ENCODE assay signal across 1 cellular context in genomic region chr13:45340422-45341033, GRCh38.
TF ChIP-seq lines count a peak whose summit lies in the region.

No MANE protein-coding gene starts in this region.

TF ChIP-seq in GM12878, 131 proteins besides CTCF, POLR2A, EP300 and RAD21 (continued from another document and continues in another):
- TF ChIP-seq SIX5 (IDR thresholded peaks at IDR 0.05; ENCODE audit: low read depth, low read length, severe bottlenecking): no peak
- TF ChIP-seq IKZF1 (conservative IDR thresholded peaks at IDR 0.05): peak; percentile 68
- peak; percentile 61; the same call in 1 of the 2 replicates for TF ChIP-seq HSF1 (IDR thresholded peaks at IDR 0.05; ENCODE audit: low read depth, low read length)
- TF ChIP-seq, protein P1, sequence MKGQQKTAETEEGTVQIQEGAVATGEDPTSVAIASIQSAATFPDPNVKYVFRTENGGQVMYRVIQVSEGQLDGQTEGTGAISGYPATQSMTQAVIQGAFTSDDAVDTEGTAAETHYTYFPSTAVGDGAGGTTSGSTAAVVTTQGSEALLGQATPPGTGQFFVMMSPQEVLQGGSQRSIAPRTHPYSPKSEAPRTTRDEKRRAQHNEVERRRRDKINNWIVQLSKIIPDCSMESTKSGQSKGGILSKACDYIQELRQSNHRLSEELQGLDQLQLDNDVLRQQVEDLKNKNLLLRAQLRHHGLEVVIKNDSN (IDR thresholded peaks at IDR 0.05; ENCODE audit: borderline replicate concordance, extremely low read length, insufficient read depth, low read depth, low read length): no peak
- 0 out of 2 replicates have a peak, but pooled peaks have one; percentile 7 for TF ChIP-seq POLR2AphosphoS5 (IDR thresholded peaks at IDR 0.05; ENCODE audit: low read length)
- no peak; the same call in 1 of the 2 replicates for TF ChIP-seq FOXM1 (IDR thresholded peaks at IDR 0.05; ENCODE audit: low read depth, low read length)
- TF ChIP-seq MAX (IDR thresholded peaks at IDR 0.05; ENCODE audit: low read depth, low read length): no peak; the same call in 1 of the 2 replicates
- TF ChIP-seq IKZF2 (IDR thresholded peaks at IDR 0.05): peak; percentile 45 to 72
- TF ChIP-seq, protein P2, sequence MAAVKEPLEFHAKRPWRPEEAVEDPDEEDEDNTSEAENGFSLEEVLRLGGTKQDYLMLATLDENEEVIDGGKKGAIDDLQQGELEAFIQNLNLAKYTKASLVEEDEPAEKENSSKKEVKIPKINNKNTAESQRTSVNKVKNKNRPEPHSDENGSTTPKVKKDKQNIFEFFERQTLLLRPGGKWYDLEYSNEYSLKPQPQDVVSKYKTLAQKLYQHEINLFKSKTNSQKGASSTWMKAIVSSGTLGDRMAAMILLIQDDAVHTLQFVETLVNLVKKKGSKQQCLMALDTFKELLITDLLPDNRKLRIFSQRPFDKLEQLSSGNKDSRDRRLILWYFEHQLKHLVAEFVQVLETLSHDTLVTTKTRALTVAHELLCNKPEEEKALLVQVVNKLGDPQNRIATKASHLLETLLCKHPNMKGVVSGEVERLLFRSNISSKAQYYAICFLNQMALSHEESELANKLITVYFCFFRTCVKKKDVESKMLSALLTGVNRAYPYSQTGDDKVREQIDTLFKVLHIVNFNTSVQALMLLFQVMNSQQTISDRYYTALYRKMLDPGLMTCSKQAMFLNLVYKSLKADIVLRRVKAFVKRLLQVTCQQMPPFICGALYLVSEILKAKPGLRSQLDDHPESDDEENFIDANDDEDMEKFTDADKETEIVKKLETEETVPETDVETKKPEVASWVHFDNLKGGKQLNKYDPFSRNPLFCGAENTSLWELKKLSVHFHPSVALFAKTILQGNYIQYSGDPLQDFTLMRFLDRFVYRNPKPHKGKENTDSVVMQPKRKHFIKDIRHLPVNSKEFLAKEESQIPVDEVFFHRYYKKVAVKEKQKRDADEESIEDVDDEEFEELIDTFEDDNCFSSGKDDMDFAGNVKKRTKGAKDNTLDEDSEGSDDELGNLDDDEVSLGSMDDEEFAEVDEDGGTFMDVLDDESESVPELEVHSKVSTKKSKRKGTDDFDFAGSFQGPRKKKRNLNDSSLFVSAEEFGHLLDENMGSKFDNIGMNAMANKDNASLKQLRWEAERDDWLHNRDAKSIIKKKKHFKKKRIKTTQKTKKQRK (IDR thresholded peaks at IDR 0.05; ENCODE audit: low read depth, low read length): no peak
- TF ChIP-seq ZNF24 (IDR thresholded peaks at IDR 0.05): no peak
- TF ChIP-seq SIN3A (IDR thresholded peaks at IDR 0.05; ENCODE audit: low read depth, low read length): no peak; the same call in 1 of the 2 replicates
- TF ChIP-seq ELK1 (IDR thresholded peaks at IDR 0.05; ENCODE audit: low read depth, low read length): no peak
- peak; percentile 41; the same call in 1 of the 2 replicates for TF ChIP-seq TAF1 (IDR thresholded peaks at IDR 0.05; ENCODE audit: borderline replicate concordance, low read depth, low read length)
- TF ChIP-seq IRF4 (IDR thresholded peaks at IDR 0.05; ENCODE audit: low read depth, low read length): no peak
- no peak for TF ChIP-seq RAD51 (IDR thresholded peaks at IDR 0.05)
- TF ChIP-seq NR2F1 (conservative IDR thresholded peaks at IDR 0.05): no peak
- TF ChIP-seq BHLHE40 (IDR thresholded peaks at IDR 0.05; ENCODE audit: borderline replicate concordance in 1 of 2, low read depth in 2 of 2, low read length in 1 of 2): no peak
- no peak for TF ChIP-seq KDM1A (IDR thresholded peaks at IDR 0.05; ENCODE audit: borderline replicate concordance)
- no peak; the same call in 1 of the 2 replicates for TF ChIP-seq PML (IDR thresholded peaks at IDR 0.05; ENCODE audit: low read length)
- TF ChIP-seq RBBP5 (conservative IDR thresholded peaks at IDR 0.05): no peak
- TF ChIP-seq SMAD1 (IDR thresholded peaks at IDR 0.05; ENCODE audit: low read depth, partially characterized antibody): no peak
- TF ChIP-seq USF2 (IDR thresholded peaks at IDR 0.05; ENCODE audit: borderline replicate concordance, low read depth, low read length): no peak
- TF ChIP-seq SMC3 (IDR thresholded peaks at IDR 0.05; ENCODE audit: borderline replicate concordance, low read length): no peak
- TF ChIP-seq BCL11A (IDR thresholded peaks at IDR 0.05; ENCODE audit: low read depth, low read length): no peak
- no peak for TF ChIP-seq JUNB (IDR thresholded peaks at IDR 0.05)
- TF ChIP-seq, protein P3, sequence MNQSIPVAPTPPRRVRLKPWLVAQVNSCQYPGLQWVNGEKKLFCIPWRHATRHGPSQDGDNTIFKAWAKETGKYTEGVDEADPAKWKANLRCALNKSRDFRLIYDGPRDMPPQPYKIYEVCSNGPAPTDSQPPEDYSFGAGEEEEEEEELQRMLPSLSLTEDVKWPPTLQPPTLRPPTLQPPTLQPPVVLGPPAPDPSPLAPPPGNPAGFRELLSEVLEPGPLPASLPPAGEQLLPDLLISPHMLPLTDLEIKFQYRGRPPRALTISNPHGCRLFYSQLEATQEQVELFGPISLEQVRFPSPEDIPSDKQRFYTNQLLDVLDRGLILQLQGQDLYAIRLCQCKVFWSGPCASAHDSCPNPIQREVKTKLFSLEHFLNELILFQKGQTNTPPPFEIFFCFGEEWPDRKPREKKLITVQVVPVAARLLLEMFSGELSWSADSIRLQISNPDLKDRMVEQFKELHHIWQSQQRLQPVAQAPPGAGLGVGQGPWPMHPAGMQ (IDR thresholded peaks at IDR 0.05; ENCODE audit: borderline replicate concordance): no peak
- no peak for TF ChIP-seq ATF3 (IDR thresholded peaks at IDR 0.05; ENCODE audit: borderline replicate concordance, extremely low read depth, low read depth, low read length)
- TF ChIP-seq NBN (IDR thresholded peaks at IDR 0.05): no peak
- peak; percentile 71; the same call in 1 of the 2 replicates for TF ChIP-seq RB1 (IDR thresholded peaks at IDR 0.05; ENCODE audit: borderline replicate concordance)
- no peak for TF ChIP-seq NFYA (IDR thresholded peaks at IDR 0.05; ENCODE audit: borderline replicate concordance, low read depth, low read length)
- no peak for TF ChIP-seq KAT2A (conservative IDR thresholded peaks at IDR 0.05; ENCODE audit: control insufficient read depth, low read depth, low read length)
- no peak for TF ChIP-seq STAT3 (IDR thresholded peaks at IDR 0.05; ENCODE audit: low read depth, low read length)
- peak; percentile 48 for TF ChIP-seq DPF2 (IDR thresholded peaks at IDR 0.05)
- no peak for TF ChIP-seq HCFC1 (IDR thresholded peaks at IDR 0.05; ENCODE audit: low read length)
- no peak for TF ChIP-seq WRNIP1 (IDR thresholded peaks at IDR 0.05; ENCODE audit: borderline replicate concordance, low read depth, low read length)
- peak; percentile 81 for TF ChIP-seq YY1 (IDR thresholded peaks at IDR 0.05; ENCODE audit: low read depth, low read length)
- TF ChIP-seq REST (IDR thresholded peaks at IDR 0.05; ENCODE audit: low read depth, low read length): no peak
- TF ChIP-seq RFX5 (IDR thresholded peaks at IDR 0.05; ENCODE audit: low read depth, low read length): no peak
- TF ChIP-seq PBX3 (IDR thresholded peaks at IDR 0.05; ENCODE audit: insufficient replicate concordance, low read depth, low read length): no peak
- no peak for TF ChIP-seq KLF5 (IDR thresholded peaks at IDR 0.05; ENCODE audit: partially characterized antibody)
- no peak for TF ChIP-seq SREBF2 (IDR thresholded peaks at IDR 0.05; ENCODE audit: low read length)
- TF ChIP-seq NR2C2 (IDR thresholded peaks at IDR 0.05; ENCODE audit: borderline replicate concordance, control insufficient read depth, insufficient read length, low read depth): no peak
- TF ChIP-seq GATAD2B (conservative IDR thresholded peaks at IDR 0.05; ENCODE audit: low read depth): peak; percentile 39
- TF ChIP-seq SREBF1 (IDR thresholded peaks at IDR 0.05; ENCODE audit: low read length): no peak
- TF ChIP-seq SUZ12 (IDR thresholded peaks at IDR 0.05; ENCODE audit: unreplicated experiment): no peak
- no peak for TF ChIP-seq POU2F2 (IDR thresholded peaks at IDR 0.05; ENCODE audit: borderline replicate concordance, low read depth, low read length)
- TF ChIP-seq JUND (IDR thresholded peaks at IDR 0.05; ENCODE audit: low read depth, low read length): no peak
- no peak for TF ChIP-seq PAX5 (IDR thresholded peaks at IDR 0.05; ENCODE audit: borderline replicate concordance, low read depth, low read length)
- no peak for TF ChIP-seq ZNF384 (IDR thresholded peaks at IDR 0.05; ENCODE audit: borderline replicate concordance, low read depth, low read length)
- no peak for TF ChIP-seq BRCA1 (IDR thresholded peaks at IDR 0.05; ENCODE audit: low read depth, low read length)
- no peak for TF ChIP-seq MYC (IDR thresholded peaks at IDR 0.05; ENCODE audit: insufficient read depth, insufficient read length, insufficient replicate concordance, low read length, severe bottlenecking)
- TF ChIP-seq PKNOX1 (IDR thresholded peaks at IDR 0.05): no peak
- TF ChIP-seq MTA3 (IDR thresholded peaks at IDR 0.05; ENCODE audit: borderline replicate concordance, low read length): no peak
